ENCODE assay signal across 4 cellular contexts in genomic region chr4:158224994-158225393, GRCh38. TPM values are rescaled to one million over a fixed set of nuclear protein-coding genes. Genes with fewer than 3 reads are reported as not detected.
"Had no signal": no experiment of that assay in that cellular context is flagged by ENCODE, and none has a peak within 500 bp of the region (broad histone marks: within the 10 kb centered on the region; RNA-seq: fewer than 3 reads in every experiment).

No MANE protein-coding gene starts in this region.

RNA-seq across cellular contexts. Expression of gene TMEM144, which starts 14.7 kb away (rescaled TPM):
- polyA plus RNA-seq: IgD-negative memory B cell had no signal

RNA-seq across cellular contexts. Expression of gene GASK1B, which starts 52.2 kb away (rescaled TPM):
- total RNA-seq: GM23338, H1, H9 had no signal
- polyA plus RNA-seq: GM23338, H1 had no signal
